Comparison of ENCODE assay signal across 1 cellular context in the genomic region with DNA sequence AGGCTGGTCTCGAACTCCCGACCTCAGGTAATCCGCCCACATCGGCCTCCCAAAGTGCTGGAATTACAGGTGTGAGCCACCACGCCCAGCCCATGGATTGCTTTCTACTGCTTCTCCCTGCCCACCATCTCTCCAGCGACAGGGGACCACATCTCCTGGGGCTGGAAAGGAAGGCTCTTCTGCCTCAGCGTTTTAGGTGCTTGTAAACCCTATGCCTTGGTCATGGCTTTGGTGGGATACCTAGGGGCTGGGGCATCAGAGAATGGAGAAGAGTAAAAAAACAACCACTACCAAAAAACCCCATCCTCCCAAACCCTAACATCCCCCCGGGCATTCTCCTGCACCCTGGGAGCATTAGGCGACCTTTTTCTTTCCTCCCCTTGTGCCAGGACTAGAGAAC.
TF ChIP-seq lines count a peak whose summit lies in the region.

No MANE protein-coding gene starts in this region.

TF ChIP-seq in IMR-90, 13 proteins besides CTCF, POLR2A, EP300 and RAD21:
- TF ChIP-seq MAFK (IDR thresholded peaks at IDR 0.05; ENCODE audit: low read depth, low read length) (no peak), FOS (IDR thresholded peaks at IDR 0.05; ENCODE audit: low read depth, low read length) (no peak), MAZ (IDR thresholded peaks at IDR 0.05; ENCODE audit: borderline replicate concordance, low read depth, low read length) (no peak), MXI1 (IDR thresholded peaks at IDR 0.05; ENCODE audit: borderline replicate concordance, low read depth, low read length) (no peak), CEBPB (IDR thresholded peaks at IDR 0.05; ENCODE audit: low read depth, low read length) (no peak), RFX5 (IDR thresholded peaks at IDR 0.05; ENCODE audit: low read depth, low read length) (no peak), BHLHE40 (IDR thresholded peaks at IDR 0.05; ENCODE audit: low read depth, low read length) (no peak), SMC3 (IDR thresholded peaks at IDR 0.05; ENCODE audit: low read depth, low read length) (no peak), CHD1 (IDR thresholded peaks at IDR 0.05; ENCODE audit: low read depth, low read length) (no peak), RCOR1 (IDR thresholded peaks at IDR 0.05; ENCODE audit: insufficient replicate concordance, low read length) (no peak), NFE2L2 (IDR thresholded peaks at IDR 0.05; ENCODE audit: low read depth, low read length) (no peak)
- TF ChIP-seq, protein P1, sequence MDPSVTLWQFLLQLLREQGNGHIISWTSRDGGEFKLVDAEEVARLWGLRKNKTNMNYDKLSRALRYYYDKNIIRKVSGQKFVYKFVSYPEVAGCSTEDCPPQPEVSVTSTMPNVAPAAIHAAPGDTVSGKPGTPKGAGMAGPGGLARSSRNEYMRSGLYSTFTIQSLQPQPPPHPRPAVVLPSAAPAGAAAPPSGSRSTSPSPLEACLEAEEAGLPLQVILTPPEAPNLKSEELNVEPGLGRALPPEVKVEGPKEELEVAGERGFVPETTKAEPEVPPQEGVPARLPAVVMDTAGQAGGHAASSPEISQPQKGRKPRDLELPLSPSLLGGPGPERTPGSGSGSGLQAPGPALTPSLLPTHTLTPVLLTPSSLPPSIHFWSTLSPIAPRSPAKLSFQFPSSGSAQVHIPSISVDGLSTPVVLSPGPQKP (IDR thresholded peaks at IDR 0.05; ENCODE audit: borderline replicate concordance, low read depth, low read length), result no peak
- TF ChIP-seq, protein P2, sequence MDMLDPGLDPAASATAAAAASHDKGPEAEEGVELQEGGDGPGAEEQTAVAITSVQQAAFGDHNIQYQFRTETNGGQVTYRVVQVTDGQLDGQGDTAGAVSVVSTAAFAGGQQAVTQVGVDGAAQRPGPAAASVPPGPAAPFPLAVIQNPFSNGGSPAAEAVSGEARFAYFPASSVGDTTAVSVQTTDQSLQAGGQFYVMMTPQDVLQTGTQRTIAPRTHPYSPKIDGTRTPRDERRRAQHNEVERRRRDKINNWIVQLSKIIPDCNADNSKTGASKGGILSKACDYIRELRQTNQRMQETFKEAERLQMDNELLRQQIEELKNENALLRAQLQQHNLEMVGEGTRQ (IDR thresholded peaks at IDR 0.05; ENCODE audit: low read depth, low read length), result no peak
TF ChIP-seq in IMR-90: peak in this region for 0.
